In the genomic region with DNA sequence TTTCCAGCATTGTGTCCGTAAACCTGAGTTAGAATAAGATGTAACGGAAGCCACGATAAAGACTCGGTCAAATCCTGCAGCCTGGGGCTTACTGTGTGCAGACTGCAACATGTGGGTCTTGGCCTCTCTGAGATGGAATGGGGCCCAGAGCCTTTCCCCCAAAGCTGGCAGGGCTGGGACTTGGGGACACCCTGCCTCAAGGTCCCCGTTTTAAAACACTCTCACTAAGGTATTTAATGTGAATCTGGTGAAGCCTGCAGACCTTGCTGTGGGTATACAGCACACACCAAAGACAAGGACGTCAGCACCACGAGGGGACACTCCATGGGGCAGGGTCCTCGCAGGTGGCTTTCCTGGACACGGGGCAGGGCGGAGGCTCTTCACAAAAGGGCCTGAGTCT, we compare ENCODE assay signal across 15 cellular contexts. TPM values are rescaled to one million over a fixed set of nuclear protein-coding genes. Genes with fewer than 3 reads are reported as not detected.
DNase-seq lines count a peak whose midpoint lies in the region; ATAC-seq and TF ChIP-seq lines count a peak whose summit lies in the region.
"Had no signal": no experiment of that assay in that cellular context is flagged by ENCODE, and none has a peak within 500 bp of the region (broad histone marks: within the 10 kb centered on the region; RNA-seq: fewer than 3 reads in every experiment).

No MANE protein-coding gene starts in this region.

- no peaks in the 10 kb centered on the region for H3K27me3 Mint-ChIP-seq in CD4-positive, alpha-beta memory T cell
- H3K27me3 Mint-ChIP-seq in endothelial cell (ENCODE audit: unreplicated experiment): peaks cover 15% of the 10 kb centered on the region

- intact Hi-C loops in CD4-positive, alpha-beta memory T cell (cut with micrococcal nuclease): loop anchor here (2.0 kb wide), 1 partner anchor 140 kb away; no protein-coding TSS in a partner anchor
- intact Hi-C loops in OCI-LY7 (cut with micrococcal nuclease; ENCODE audit: unreplicated experiment): loop anchor here (1.0 to 2.0 kb wide), 3 partner anchors 99 to 218 kb away; no protein-coding TSS in a partner anchor

- H3K9me2 ChIP-seq in OCI-LY7 (ENCODE audit: insufficient read depth, low read length): no peaks in the 10 kb centered on the region

- TF ChIP-seq CTCF in AG10803 (conservative IDR thresholded peaks at IDR 0.05; ENCODE audit: low read length) (no peak), OCI-LY7 (conservative IDR thresholded peaks at IDR 0.05; ENCODE audit: low read length) (no peak), endothelial cell (IDR thresholded peaks at IDR 0.05; ENCODE audit: unreplicated experiment) (no peak)

- no peaks in the 10 kb centered on the region for H3K27me3 ChIP-seq in CD4-positive, alpha-beta memory T cell (ENCODE audit: insufficient read depth, low read length)
- H3K27me3 ChIP-seq: body of pancreas, dorsolateral prefrontal cortex had no signal

- peaks cover 30% of the 10 kb centered on the region for H3K79me2 ChIP-seq in OCI-LY7 (ENCODE audit: insufficient read depth, low read depth, low read length)

- no peaks in the 10 kb centered on the region for H3K9me3 Mint-ChIP-seq in CD4-positive, alpha-beta memory T cell
- H3K9me3 Mint-ChIP-seq in endothelial cell (ENCODE audit: unreplicated experiment): no peaks in the 10 kb centered on the region

- peak overlapping the region; percentile 82 for H3K4me2 ChIP-seq in OCI-LY7 (ENCODE audit: low read length)

- no peak overlapping the region for H3K27ac ChIP-seq in CD4-positive, alpha-beta memory T cell (ENCODE audit: low read depth, low read length)
- H3K27ac ChIP-seq in OCI-LY7 (ENCODE audit: low read depth, low read length, poor library complexity, severe bottlenecking): peak overlapping the region; percentile 61
- H3K27ac ChIP-seq: body of pancreas, HL-60, lower lobe of right lung had no signal

- H3K9me3 ChIP-seq in CD4-positive, alpha-beta memory T cell (ENCODE audit: control insufficient read depth in 1 of 2, low read length in 2 of 2): no peaks in the 10 kb centered on the region
- H3K9me3 ChIP-seq in OCI-LY7 (ENCODE audit: low read length): no peaks in the 10 kb centered on the region
- H3K9me3 ChIP-seq: body of pancreas, HAP-1, lower lobe of right lung had no signal

- peaks cover 9 to 39% (median 28%) of the 10 kb centered on the region in 4 donors for H3K4me1 Mint-ChIP-seq in CD4-positive, alpha-beta memory T cell
- H3K4me1 Mint-ChIP-seq in endothelial cell (ENCODE audit: unreplicated experiment): peaks cover 6% of the 10 kb centered on the region

- H3K36me3 ChIP-seq in CD4-positive, alpha-beta memory T cell (ENCODE audit: insufficient read depth, low read length): no peaks in the 10 kb centered on the region
- peaks cover 40% of the 10 kb centered on the region for H3K36me3 ChIP-seq in OCI-LY7 (ENCODE audit: insufficient read depth, low read length)

- no peak overlapping the region for H2AFZ ChIP-seq in OCI-LY7 (ENCODE audit: low read length)

- peaks cover 0 to 7% of the 10 kb centered on the region in 2 donors for H3K36me3 Mint-ChIP-seq in CD4-positive, alpha-beta memory T cell
- H3K36me3 Mint-ChIP-seq in endothelial cell (ENCODE audit: low read depth, unreplicated experiment): no peaks in the 10 kb centered on the region

- peaks cover 32% of the 10 kb centered on the region for H3K4me1 ChIP-seq in CD4-positive, alpha-beta memory T cell (ENCODE audit: insufficient read depth, low read length)
- peaks cover 49% of the 10 kb centered on the region for H3K4me1 ChIP-seq in OCI-LY7 (ENCODE audit: insufficient read depth, low read length, poor library complexity, severe bottlenecking)

- BruUV-seq in OCI-LY7 (replicated peaks; lab: Mats Ljungman, UMichigan): no TSS peak

- POLR2A ChIA-PET in CD4-positive, alpha-beta memory T cell (lab: Charles Lee; ENCODE audit: partially characterized antibody): no interaction called here
- POLR2A ChIA-PET in OCI-LY7 (lab: Charles Lee): no interaction called here

- H3K4me3 Mint-ChIP-seq in CD4-positive, alpha-beta memory T cell: peak overlapping the region in 5 of 8 donors; percentile 15 to 95 (median 61)
- H3K4me3 Mint-ChIP-seq in endothelial cell (ENCODE audit: unreplicated experiment): peak overlapping the region; percentile 65

- peak overlapping the region in 3 of 7 donors; percentile 36 to 58 (median 46) for H3K27ac Mint-ChIP-seq in CD4-positive, alpha-beta memory T cell
- no peak overlapping the region for H3K27ac Mint-ChIP-seq in endothelial cell (ENCODE audit: unreplicated experiment)

- CTCF ChIA-PET in CD4-positive, alpha-beta memory T cell (lab: Charles Lee; ENCODE audit: partially characterized antibody): interaction anchor here (1.1 kb wide), 1 partner anchor 99 kb away, joined by 3 read pairs; no protein-coding TSS in a partner anchor
- CTCF ChIA-PET in OCI-LY7 (lab: Charles Lee; ENCODE audit: unreplicated experiment): no interaction called here

- no peak for ATAC-seq in GM19467 (IDR thresholded peaks at IDR 0.05; ENCODE audit: unreplicated experiment)
- ATAC-seq: body of pancreas, lower lobe of right lung had no signal

- no peak for DNase-seq in AG10803 (ENCODE audit: low read depth)
- no peak for DNase-seq in CD4-positive, alpha-beta memory T cell
- DNase-seq in OCI-LY7 (ENCODE audit: low spot score): no peak
- DNase-seq in endothelial cell (ENCODE audit: low spot score): no peak
- DNase-seq in COLO829 (ENCODE audit: low spot score): no peak
- DNase-seq in NCI-H345 treated with DMSO at 0.1 percent for 48 hours (lab: John Stamatoyannopoulos, UW; ENCODE audit: unreplicated experiment): no peak
- no peak for DNase-seq in GOT3 (lab: John Stamatoyannopoulos, UW)
- DNase-seq: NCI-H2081 treated with DMSO at 0.1 percent for 48 hours, SHP77 treated with DMSO at 0.1 percent for 48 hours had no signal

- H3K4me3 ChIP-seq in AG10803 (ENCODE audit: low read length) (peak overlapping the region; percentile 80; the same call in 1 of the 2 replicates), OCI-LY7 (ENCODE audit: low read depth, low read length, poor library complexity, severe bottlenecking) (peak overlapping the region; percentile 79)
- no peak overlapping the region for H3K4me3 ChIP-seq in CD4-positive, alpha-beta memory T cell (ENCODE audit: low read length in 2 of 2)
- H3K4me3 ChIP-seq: body of pancreas, lower lobe of right lung had no signal

- peaks cover 5% of the 10 kb centered on the region; the same call in 1 of the 2 replicates for H4K20me1 ChIP-seq in OCI-LY7 (ENCODE audit: insufficient read depth, low read length)

RNA-seq across cellular contexts. Expression of a gene that starts 2.1 kb away (rescaled TPM):
- 10 to 100 TPM; 40.1 to 45.1 TPM for total RNA-seq in CD4-positive, alpha-beta memory T cell
- polyA plus RNA-seq in CD4-positive, alpha-beta memory T cell: 10 to 100 TPM; 64.5 to 78.6 TPM
- total RNA-seq in OCI-LY7 (2014; rRNA removed; shearing (Covaris generic)): 129 and 161 TPM in 2 replicates
- total RNA-seq in OCI-LY7 (2022): 151 and 165 TPM in 2 replicates
- 31.2 TPM for total RNA-seq in endothelial cell (ENCODE audit: unreplicated experiment)

RNA-seq across cellular contexts. Expression of a gene that starts 2.3 kb away (rescaled TPM):
- 100 to 1,000 TPM; 111 to 126 TPM for total RNA-seq in CD4-positive, alpha-beta memory T cell
- 1 to 10 TPM; 2.0 to 5.3 TPM for polyA plus RNA-seq in CD4-positive, alpha-beta memory T cell
- 29.7 and 46.4 TPM in 2 replicates for total RNA-seq in OCI-LY7 (2014; rRNA removed; shearing (Covaris generic))
- total RNA-seq in OCI-LY7 (2022): 75.3 and 78.9 TPM in 2 replicates
- 43.8 TPM for total RNA-seq in endothelial cell (ENCODE audit: unreplicated experiment)

RNA-seq across cellular contexts. Expression of a gene that starts 18.4 kb away (rescaled TPM):
- 10 to 100 TPM in 1 of 2 experiments, 1 to 10 TPM in 1; 9.6 to 10.5 TPM for total RNA-seq in CD4-positive, alpha-beta memory T cell
- polyA plus RNA-seq in CD4-positive, alpha-beta memory T cell: 1 to 10 TPM; 1.7 to 3.8 TPM
- total RNA-seq in OCI-LY7 (2014; rRNA removed; shearing (Covaris generic)): 32.9 and 35.0 TPM in 2 replicates
- total RNA-seq in OCI-LY7 (2022): 36.0 and 38.6 TPM in 2 replicates
- 21.1 TPM for total RNA-seq in endothelial cell (ENCODE audit: unreplicated experiment)

RNA-seq across cellular contexts. Expression of a gene that starts 53.9 kb away (rescaled TPM):
- 100 to 1,000 TPM; 112 to 113 TPM for total RNA-seq in CD4-positive, alpha-beta memory T cell
- polyA plus RNA-seq in CD4-positive, alpha-beta memory T cell: 10 to 100 TPM; 49.0 to 69.6 TPM
- 50.5 and 56.0 TPM in 2 replicates for total RNA-seq in OCI-LY7 (2014; rRNA removed; shearing (Covaris generic))
- total RNA-seq in OCI-LY7 (2022): 147 and 150 TPM in 2 replicates
- total RNA-seq in endothelial cell (ENCODE audit: unreplicated experiment): 57.2 TPM

Comparison
In these comparisons a context has a peak if more than half of its experiments do, and no peak if none do; other contexts are left out.
1. H3K4me3 ChIP-seq: peak in AG10803 (single experiment) and OCI-LY7 (single experiment); none in CD4-positive, alpha-beta memory T cell (0 of 2).